ENCODE assay signal across 19 cellular contexts in genomic region chr4:42617030-42617429, GRCh38.
"Had no signal": no experiment of that assay in that cellular context is flagged by ENCODE, and none has a peak within 500 bp of the region (broad histone marks: within the 10 kb centered on the region; RNA-seq: fewer than 3 reads in every experiment).

No MANE protein-coding gene starts in this region.

- H3K27ac ChIP-seq: ascending aorta, breast epithelium, esophagus muscularis mucosa, neural progenitor cell, sigmoid colon, uterus had no signal

- ATAC-seq: activated CD8-positive, alpha-beta T cell treated with anti-CD3 and anti-CD28 coated beads, Interleukin-2, amount 10 ng/mL, durations not matched to agents 7 days and 5 days; activated naive CD8-positive, alpha-beta T cell treated with anti-CD3 and anti-CD28 coated beads, Interleukin-2, amount 50 U/mL, for 24 hours; naive thymus-derived CD4-positive, alpha-beta T cell had no signal

- H3K9me3 ChIP-seq: ascending aorta, breast epithelium, esophagus muscularis mucosa, sigmoid colon, transverse colon, uterus had no signal

- H3K4me3 ChIP-seq: ascending aorta, breast epithelium, esophagus muscularis mucosa, neural progenitor cell, sigmoid colon, transverse colon, uterus had no signal

- H3K4me1 ChIP-seq: ascending aorta, breast epithelium, esophagus muscularis mucosa, neural progenitor cell, sigmoid colon, uterus had no signal

- H3K27me3 ChIP-seq: ascending aorta, breast epithelium, esophagus muscularis mucosa, neural progenitor cell, sigmoid colon, transverse colon, uterus had no signal

- DNase-seq: activated CD4-positive, alpha-beta T cell treated with anti-CD3 and anti-CD28 coated beads for 48 hours; activated CD4-positive, CD25-positive, alpha-beta regulatory T cell; activated CD8-positive, alpha-beta T cell treated with anti-CD3 and anti-CD28 coated beads, Interleukin-2, amount 10 ng/mL, durations not matched to agents 7 days and 5 days; activated naive CD4-positive, alpha-beta T cell treated with anti-CD3 and anti-CD28 coated beads, Interleukin-2, amount 10 ng/mL, durations not matched to agents 7 days and 5 days; activated naive CD8-positive, alpha-beta T cell treated with anti-CD3 and anti-CD28 coated beads, Interleukin-2, amount 50 U/mL, for 24 hours; activated T-cell treated with anti-CD3 and anti-CD28 coated beads, Interleukin-2, amount 50 U/mL, for 24 hours; effector memory CD4-positive, alpha-beta T cell; left cardiac atrium; naive thymus-derived CD4-positive, alpha-beta T cell; sigmoid colon; stimulated activated CD8-positive, alpha-beta memory T cell treated with anti-CD3 and anti-CD28 coated beads, Interleukin-4, amount 100 ng/mL, for 48 hours; stimulated activated naive CD4-positive, alpha-beta T cell; T1000; transverse colon; uterus had no signal

- H3K36me3 ChIP-seq: ascending aorta, breast epithelium, esophagus muscularis mucosa, neural progenitor cell, sigmoid colon, uterus had no signal
